In the genomic region with DNA sequence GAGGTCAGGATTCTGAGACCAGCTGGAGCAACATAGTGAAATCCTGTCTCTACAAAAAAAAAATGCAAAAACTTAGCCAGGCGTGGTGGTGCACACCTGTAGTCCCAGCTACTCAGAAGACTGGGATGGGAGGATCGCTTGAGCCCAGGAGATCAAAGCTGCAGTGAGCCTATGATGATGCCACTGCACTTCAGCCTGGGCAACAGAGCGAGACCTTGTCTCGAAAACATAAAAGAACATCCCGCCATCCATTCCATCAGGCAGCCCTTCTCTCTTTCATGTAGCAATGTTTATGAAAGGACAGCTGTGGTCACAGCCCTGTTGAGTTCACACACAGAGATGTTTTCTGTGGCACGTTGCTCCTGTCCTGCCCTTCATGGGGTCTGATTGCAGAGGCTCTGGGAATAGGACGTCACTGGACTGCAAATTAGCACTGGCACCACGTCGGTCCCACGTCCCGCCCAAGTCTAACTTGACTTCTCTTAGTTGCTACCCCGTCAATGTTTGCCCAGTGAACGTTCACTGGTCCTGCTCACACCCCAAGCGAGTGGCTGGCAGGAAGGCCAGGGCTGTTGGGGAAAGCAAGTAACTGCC, we compare ENCODE assay signal across 1 cellular context.
TF ChIP-seq lines count a peak whose summit lies in the region.

No MANE protein-coding gene starts in this region.

TF ChIP-seq in HepG2, 621 proteins besides CTCF, POLR2A, EP300 and RAD21 (continued from another document and continues in another):
- TF ChIP-seq FOXO4 (CRISPR knock-in tag; conservative IDR thresholded peaks at IDR 0.05) (0 out of 2 replicates have a peak, but pooled peaks have one; percentile 67), ZMYM3 (CRISPR knock-in tag; IDR thresholded peaks at IDR 0.05) (peak; percentile 67), SIN3B (IDR thresholded peaks at IDR 0.05; ENCODE audit: low read length) (no peak), STAG1 (CRISPR knock-in tag; IDR thresholded peaks at IDR 0.05) (no peak), HOXA3 (CRISPR knock-in tag; IDR thresholded peaks at IDR 0.05) (peak; percentile 44; the same call in 1 of the 2 replicates), ATF1 (CRISPR knock-in tag; IDR thresholded peaks at IDR 0.05) (no peak), ZBTB7A (CRISPR knock-in tag; IDR thresholded peaks at IDR 0.05) (no peak), ZNF44 (CRISPR knock-in tag; IDR thresholded peaks at IDR 0.05) (0 out of 2 replicates have a peak, but pooled peaks have one; percentile 25), ZNF331 (CRISPR knock-in tag; IDR thresholded peaks at IDR 0.05) (no peak; the same call in 1 of the 2 replicates), ZFY (CRISPR knock-in tag; IDR thresholded peaks at IDR 0.05) (no peak), SRF (IDR thresholded peaks at IDR 0.05; ENCODE audit: low read depth, low read length) (no peak), ZNF3 (CRISPR knock-in tag; IDR thresholded peaks at IDR 0.05) (peak; percentile 26; the same call in 1 of the 2 replicates), ZNF451 (CRISPR knock-in tag; IDR thresholded peaks at IDR 0.05) (no peak), MIER3 (CRISPR knock-in tag; IDR thresholded peaks at IDR 0.05; ENCODE audit: borderline replicate concordance) (0 out of 2 replicates have a peak, but pooled peaks have one; percentile 22), AGO2 (optimal IDR thresholded peaks at IDR 0.05; ENCODE audit: low read depth, low read length) (no peak), ZNF235 (CRISPR knock-in tag; IDR thresholded peaks at IDR 0.05; ENCODE audit: borderline replicate concordance) (no peak), ZBTB3 (CRISPR knock-in tag; IDR thresholded peaks at IDR 0.05; ENCODE audit: borderline replicate concordance, low read depth) (peak; percentile 84), MAFK (conservative IDR thresholded peaks at IDR 0.05 in 1 of 2, IDR thresholded peaks at IDR 0.05 in 1 of 2; ENCODE audit: low read length in 2 of 2) (no peak), KIAA2018 (CRISPR knock-in tag; IDR thresholded peaks at IDR 0.05; ENCODE audit: borderline replicate concordance) (no peak), ZNF230 (CRISPR knock-in tag; IDR thresholded peaks at IDR 0.05) (no peak), ZFAT (CRISPR knock-in tag; conservative IDR thresholded peaks at IDR 0.05) (no peak), CREB1 (IDR thresholded peaks at IDR 0.05) (0 out of 2 replicates have a peak, but pooled peaks have one; percentile 19), CREB1 (CRISPR knock-in tag; IDR thresholded peaks at IDR 0.05) (no peak; the same call in 1 of the 2 replicates), ZNF414 (CRISPR knock-in tag; IDR thresholded peaks at IDR 0.05) (no peak), ZNF772 (CRISPR knock-in tag; IDR thresholded peaks at IDR 0.05) (no peak), MAF1 (CRISPR knock-in tag; IDR thresholded peaks at IDR 0.05; ENCODE audit: borderline replicate concordance) (no peak), RBM22 (optimal IDR thresholded peaks at IDR 0.05; ENCODE audit: low read length) (no peak), CEBPB (IDR thresholded peaks at IDR 0.05; ENCODE audit: borderline replicate concordance, low read depth, low read length) (peak; percentile 35; the same call in 1 of the 2 replicates), U2AF2 (IDR thresholded peaks at IDR 0.05; ENCODE audit: low read depth, low read length) (no peak), FOXJ3 (CRISPR knock-in tag; IDR thresholded peaks at IDR 0.05; ENCODE audit: borderline replicate concordance) (no peak), ZNF337 (CRISPR knock-in tag; IDR thresholded peaks at IDR 0.05; ENCODE audit: borderline replicate concordance, low read depth) (no peak), ZNF670 (CRISPR knock-in tag; IDR thresholded peaks at IDR 0.05; ENCODE audit: borderline replicate concordance) (no peak)
- TF ChIP-seq, protein P1, sequence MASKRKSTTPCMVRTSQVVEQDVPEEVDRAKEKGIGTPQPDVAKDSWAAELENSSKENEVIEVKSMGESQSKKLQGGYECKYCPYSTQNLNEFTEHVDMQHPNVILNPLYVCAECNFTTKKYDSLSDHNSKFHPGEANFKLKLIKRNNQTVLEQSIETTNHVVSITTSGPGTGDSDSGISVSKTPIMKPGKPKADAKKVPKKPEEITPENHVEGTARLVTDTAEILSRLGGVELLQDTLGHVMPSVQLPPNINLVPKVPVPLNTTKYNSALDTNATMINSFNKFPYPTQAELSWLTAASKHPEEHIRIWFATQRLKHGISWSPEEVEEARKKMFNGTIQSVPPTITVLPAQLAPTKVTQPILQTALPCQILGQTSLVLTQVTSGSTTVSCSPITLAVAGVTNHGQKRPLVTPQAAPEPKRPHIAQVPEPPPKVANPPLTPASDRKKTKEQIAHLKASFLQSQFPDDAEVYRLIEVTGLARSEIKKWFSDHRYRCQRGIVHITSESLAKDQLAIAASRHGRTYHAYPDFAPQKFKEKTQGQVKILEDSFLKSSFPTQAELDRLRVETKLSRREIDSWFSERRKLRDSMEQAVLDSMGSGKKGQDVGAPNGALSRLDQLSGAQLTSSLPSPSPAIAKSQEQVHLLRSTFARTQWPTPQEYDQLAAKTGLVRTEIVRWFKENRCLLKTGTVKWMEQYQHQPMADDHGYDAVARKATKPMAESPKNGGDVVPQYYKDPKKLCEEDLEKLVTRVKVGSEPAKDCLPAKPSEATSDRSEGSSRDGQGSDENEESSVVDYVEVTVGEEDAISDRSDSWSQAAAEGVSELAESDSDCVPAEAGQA (IDR thresholded peaks at IDR 0.05; ENCODE audit: low read depth): peak; percentile 78
- TF ChIP-seq, protein P1 (CRISPR knock-in tag; IDR thresholded peaks at IDR 0.05; ENCODE audit: borderline replicate concordance): no peak
- TF ChIP-seq, protein P2, sequence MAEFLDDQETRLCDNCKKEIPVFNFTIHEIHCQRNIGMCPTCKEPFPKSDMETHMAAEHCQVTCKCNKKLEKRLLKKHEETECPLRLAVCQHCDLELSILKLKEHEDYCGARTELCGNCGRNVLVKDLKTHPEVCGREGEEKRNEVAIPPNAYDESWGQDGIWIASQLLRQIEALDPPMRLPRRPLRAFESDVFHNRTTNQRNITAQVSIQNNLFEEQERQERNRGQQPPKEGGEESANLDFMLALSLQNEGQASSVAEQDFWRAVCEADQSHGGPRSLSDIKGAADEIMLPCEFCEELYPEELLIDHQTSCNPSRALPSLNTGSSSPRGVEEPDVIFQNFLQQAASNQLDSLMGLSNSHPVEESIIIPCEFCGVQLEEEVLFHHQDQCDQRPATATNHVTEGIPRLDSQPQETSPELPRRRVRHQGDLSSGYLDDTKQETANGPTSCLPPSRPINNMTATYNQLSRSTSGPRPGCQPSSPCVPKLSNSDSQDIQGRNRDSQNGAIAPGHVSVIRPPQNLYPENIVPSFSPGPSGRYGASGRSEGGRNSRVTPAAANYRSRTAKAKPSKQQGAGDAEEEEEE (CRISPR knock-in tag; IDR thresholded peaks at IDR 0.05; ENCODE audit: borderline replicate concordance): no peak
- TF ChIP-seq, protein P3, sequence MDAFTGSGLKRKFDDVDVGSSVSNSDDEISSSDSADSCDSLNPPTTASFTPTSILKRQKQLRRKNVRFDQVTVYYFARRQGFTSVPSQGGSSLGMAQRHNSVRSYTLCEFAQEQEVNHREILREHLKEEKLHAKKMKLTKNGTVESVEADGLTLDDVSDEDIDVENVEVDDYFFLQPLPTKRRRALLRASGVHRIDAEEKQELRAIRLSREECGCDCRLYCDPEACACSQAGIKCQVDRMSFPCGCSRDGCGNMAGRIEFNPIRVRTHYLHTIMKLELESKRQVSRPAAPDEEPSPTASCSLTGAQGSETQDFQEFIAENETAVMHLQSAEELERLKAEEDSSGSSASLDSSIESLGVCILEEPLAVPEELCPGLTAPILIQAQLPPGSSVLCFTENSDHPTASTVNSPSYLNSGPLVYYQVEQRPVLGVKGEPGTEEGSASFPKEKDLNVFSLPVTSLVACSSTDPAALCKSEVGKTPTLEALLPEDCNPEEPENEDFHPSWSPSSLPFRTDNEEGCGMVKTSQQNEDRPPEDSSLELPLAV (CRISPR knock-in tag; conservative IDR thresholded peaks at IDR 0.05; ENCODE audit: low read depth): no peak
- TF ChIP-seq, protein P4, sequence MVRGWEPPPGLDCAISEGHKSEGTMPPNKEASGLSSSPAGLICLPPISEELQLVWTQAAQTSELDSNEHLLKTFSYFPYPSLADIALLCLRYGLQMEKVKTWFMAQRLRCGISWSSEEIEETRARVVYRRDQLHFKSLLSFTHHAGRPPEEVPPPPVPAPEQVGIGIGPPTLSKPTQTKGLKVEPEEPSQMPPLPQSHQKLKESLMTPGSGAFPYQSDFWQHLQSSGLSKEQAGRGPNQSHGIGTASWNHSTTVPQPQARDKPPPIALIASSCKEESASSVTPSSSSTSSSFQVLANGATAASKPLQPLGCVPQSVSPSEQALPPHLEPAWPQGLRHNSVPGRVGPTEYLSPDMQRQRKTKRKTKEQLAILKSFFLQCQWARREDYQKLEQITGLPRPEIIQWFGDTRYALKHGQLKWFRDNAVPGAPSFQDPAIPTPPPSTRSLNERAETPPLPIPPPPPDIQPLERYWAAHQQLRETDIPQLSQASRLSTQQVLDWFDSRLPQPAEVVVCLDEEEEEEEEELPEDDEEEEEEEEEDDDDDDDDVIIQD (CRISPR knock-in tag; IDR thresholded peaks at IDR 0.05; ENCODE audit: low read depth): no peak
